31 cellular contexts compared by ENCODE assay signal in the genomic region with DNA sequence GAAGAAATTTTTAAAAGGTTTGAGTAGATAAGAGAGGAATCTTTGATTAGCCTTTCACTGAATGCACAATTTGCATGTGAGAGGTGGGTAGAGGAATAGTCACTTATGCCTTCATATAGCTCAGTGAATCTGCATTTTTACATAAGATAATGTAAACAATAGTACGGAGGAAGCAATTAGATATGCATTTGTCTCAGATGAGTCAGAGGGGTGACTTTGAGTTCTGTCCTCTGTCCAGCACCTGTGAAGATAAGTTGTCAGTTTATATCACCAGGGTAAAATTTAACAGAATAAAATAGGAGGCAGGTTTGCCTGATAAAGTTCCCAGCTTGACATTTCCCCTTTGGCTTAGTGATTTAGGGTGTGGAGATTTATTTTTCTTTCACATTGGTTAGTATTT.
DNase-seq lines count a peak whose midpoint lies in the region; ATAC-seq and TF ChIP-seq lines count a peak whose summit lies in the region.
"Had no signal": no experiment of that assay in that cellular context is flagged by ENCODE, and none has a peak within 500 bp of the region (broad histone marks: within the 10 kb centered on the region; RNA-seq: fewer than 3 reads in every experiment).

No MANE protein-coding gene starts in this region.

- WGBS in mesendoderm (ENCODE audit: extremely low coverage, insufficient coverage, low lambda C conversion rate) = no CpG with 5 or more reads among the region's 1 CpG

- H3K23ac ChIP-seq in mesendoderm (ENCODE audit: low read length) = no peak overlapping the region

- peaks cover 19% of the 10 kb centered on the region for H3K4me1 Mint-ChIP-seq in GM23338
- H3K4me1 Mint-ChIP-seq in type B pancreatic cell (ENCODE audit: unreplicated experiment) = no peaks in the 10 kb centered on the region
- H3K4me1 Mint-ChIP-seq: activated CD4-positive, alpha-beta T cell treated with anti-CD3 and anti-CD28 coated beads for 36 hours; activated naive CD4-positive, alpha-beta T cell treated with anti-CD3 and anti-CD28 coated beads, Interleukin-2, amount 10 ng/mL, durations not matched to agents 7 days and 5 days; activated T-helper 17 cell treated with anti-CD3 and anti-CD28 coated beads, Interleukin-2, amount 50 U/mL, for 72 hours; naive thymus-derived CD8-positive, alpha-beta T cell had no signal

- H3K4me3 Mint-ChIP-seq in GM23338 (no peak overlapping the region), type B pancreatic cell (no peak overlapping the region)
- H3K4me3 Mint-ChIP-seq: activated CD4-positive, alpha-beta T cell treated with anti-CD3 and anti-CD28 coated beads for 36 hours; activated CD8-positive, alpha-beta T cell treated with anti-CD3 and anti-CD28 coated beads, Interleukin-2, amount 10 ng/mL, durations not matched to agents 7 days and 5 days; activated naive CD4-positive, alpha-beta T cell treated with anti-CD3 and anti-CD28 coated beads, Interleukin-2, amount 10 ng/mL, durations not matched to agents 7 days and 5 days; activated T-helper 17 cell treated with anti-CD3 and anti-CD28 coated beads, Interleukin-2, amount 50 U/mL, for 72 hours; CD8-positive, alpha-beta T cell; mesothelial cell of epicardium; naive thymus-derived CD8-positive, alpha-beta T cell had no signal

- H4K20me1 ChIP-seq in GM23338 (replicated peaks; ENCODE audit: insufficient read depth) = no peaks in the 10 kb centered on the region

- peaks cover 16% of the 10 kb centered on the region; the same call in 1 of the 2 replicates for H3K4me1 ChIP-seq in GM23338 (ENCODE audit: insufficient read depth)
- peaks cover 4% of the 10 kb centered on the region for H3K4me1 ChIP-seq in mesendoderm (ENCODE audit: control insufficient read depth, low read depth, low read length)
- H3K4me1 ChIP-seq: gastrocnemius medialis, prostate gland had no signal

- H2AK5ac ChIP-seq in mesendoderm (ENCODE audit: low read length) = no peak overlapping the region

- H3K9me3 Mint-ChIP-seq in GM23338 (no peaks in the 10 kb centered on the region), type B pancreatic cell (no peaks in the 10 kb centered on the region)
- H3K9me3 Mint-ChIP-seq: CD8-positive, alpha-beta T cell had no signal

- H3K36me3 Mint-ChIP-seq in GM23338 (ENCODE audit: low read depth) (0 out of 3 replicates have a peak, but pooled peaks cover 9% of the 10 kb centered on the region), type B pancreatic cell (no peaks in the 10 kb centered on the region)
- H3K36me3 Mint-ChIP-seq: activated naive CD4-positive, alpha-beta T cell treated with anti-CD3 and anti-CD28 coated beads, Interleukin-2, amount 10 ng/mL, durations not matched to agents 7 days and 5 days; CD8-positive, alpha-beta T cell; mesothelial cell of epicardium; naive thymus-derived CD8-positive, alpha-beta T cell had no signal

- H3K18ac ChIP-seq in mesendoderm (ENCODE audit: low read length) = no peak overlapping the region

- H2AFZ ChIP-seq in GM23338 = no peak overlapping the region

- H3K27me3 ChIP-seq in GM23338 (ENCODE audit: insufficient read depth) (no peaks in the 10 kb centered on the region), mesendoderm (ENCODE audit: insufficient read depth, low read length, poor library complexity) (no peaks in the 10 kb centered on the region)
- H3K27me3 ChIP-seq: BE2C, gastrocnemius medialis had no signal

- no peak overlapping the region for H2BK120ac ChIP-seq in mesendoderm (ENCODE audit: low read depth, low read length)

- DNase-seq in GM23338 (ENCODE audit: low spot score) = no peak
- DNase-seq in NCI-H69 (lab: John Stamatoyannopoulos, UW) = peak; percentile 9
- DNase-seq in astrocyte of the spinal cord (ENCODE audit: low read depth, low spot score) = peak; percentile 10
- peak; percentile 75 for DNase-seq in mesendoderm
- no peak for DNase-seq in NCI-H2196 treated with DMSO at 0.1 percent for 48 hours (lab: John Stamatoyannopoulos, UW; ENCODE audit: unreplicated experiment)
- DNase-seq in cerebellar cortex (ENCODE audit: low spot score) = no peak
- no peak for DNase-seq in type B pancreatic cell (ENCODE audit: extremely low spot score, unreplicated experiment)
- DNase-seq in stimulated activated naive CD4-positive, alpha-beta T cell treated with Interleukin-2 at 50 U/mL for 16 hours (lab: John Stamatoyannopoulos, UW) = no peak
- DNase-seq: activated CD4-positive, alpha-beta T cell treated with anti-CD3 and anti-CD28 coated beads for 36 hours; activated CD8-positive, alpha-beta T cell treated with anti-CD3 and anti-CD28 coated beads, Interleukin-2, amount 10 ng/mL, durations not matched to agents 7 days and 5 days; activated naive CD4-positive, alpha-beta T cell treated with anti-CD3 and anti-CD28 coated beads, Interleukin-2, amount 10 ng/mL, durations not matched to agents 7 days and 5 days; BE2C; CD8-positive, alpha-beta T cell; DMS 273 treated with DMSO at 0.1 percent for 48 hours; gastrocnemius medialis; hippocampal formation; KBM-7; MM.1S; naive thymus-derived CD8-positive, alpha-beta T cell; NCI-H1105 treated with DMSO at 0.1 percent for 48 hours; NCI-H2029; NCI-H526; SHP77; stimulated activated CD4-positive, alpha-beta T cell treated with anti-CD3 and anti-CD28 coated beads, Interleukin-4, amount 100 ng/mL, for 4 hours; trophoblast cell had no signal

- no peak overlapping the region for H2BK15ac ChIP-seq in mesendoderm (replicated peaks; ENCODE audit: low read depth)

- 0 out of 2 replicates have a peak, but pooled peaks cover 4% of the 10 kb centered on the region for H3K9me2 ChIP-seq in GM23338 (ENCODE audit: insufficient read depth)

- no peak overlapping the region for H3K9ac ChIP-seq in mesendoderm (ENCODE audit: low read length)

- H3K4ac ChIP-seq in mesendoderm (ENCODE audit: low read depth, low read length) = no peak overlapping the region

- H4K8ac ChIP-seq in mesendoderm (ENCODE audit: low read depth, low read length) = no peak overlapping the region

- no peak overlapping the region for H2BK5ac ChIP-seq in mesendoderm (ENCODE audit: low read length)

- H3K27me3 Mint-ChIP-seq in GM23338 (ENCODE audit: insufficient read depth, low read depth, poor library complexity) (no peaks in the 10 kb centered on the region), type B pancreatic cell (no peaks in the 10 kb centered on the region)
- H3K27me3 Mint-ChIP-seq: activated CD4-positive, alpha-beta T cell treated with anti-CD3 and anti-CD28 coated beads for 36 hours; activated naive CD4-positive, alpha-beta T cell treated with anti-CD3 and anti-CD28 coated beads, Interleukin-2, amount 10 ng/mL, durations not matched to agents 7 days and 5 days; activated T-helper 17 cell treated with anti-CD3 and anti-CD28 coated beads, Interleukin-2, amount 50 U/mL, for 72 hours; naive thymus-derived CD8-positive, alpha-beta T cell had no signal

- ATAC-seq in GM23338 = no peak
- ATAC-seq: activated CD4-positive, alpha-beta T cell treated with anti-CD3 and anti-CD28 coated beads for 36 hours; activated CD8-positive, alpha-beta T cell treated with anti-CD3 and anti-CD28 coated beads, Interleukin-2, amount 10 ng/mL, durations not matched to agents 7 days and 5 days; activated T-helper 17 cell treated with anti-CD3 and anti-CD28 coated beads, Interleukin-2, amount 50 U/mL, for 72 hours; CD8-positive, alpha-beta T cell; gastrocnemius medialis; left lobe of liver; naive thymus-derived CD8-positive, alpha-beta T cell; Panc1; sciatic nerve had no signal

- H3K79me1 ChIP-seq in mesendoderm (ENCODE audit: low read length) = no peaks in the 10 kb centered on the region

- no peaks in the 10 kb centered on the region for H3K79me2 ChIP-seq in GM23338 (replicated peaks; ENCODE audit: insufficient read depth)
- no peaks in the 10 kb centered on the region for H3K79me2 ChIP-seq in mesendoderm (ENCODE audit: control insufficient read depth, insufficient read depth, low read length)

- in situ Hi-C loops in astrocyte of the spinal cord (cut with HindIII; ENCODE audit: low sequenced_read_pairs) = no loop called here

- no peak overlapping the region for H3K4me3 ChIP-seq in GM23338
- no peak overlapping the region for H3K4me3 ChIP-seq in astrocyte of the spinal cord (ENCODE audit: low read depth, low read length)
- H3K4me3 ChIP-seq in mesendoderm (ENCODE audit: low read length) = no peak overlapping the region
- H3K4me3 ChIP-seq: gastrocnemius medialis, prostate gland had no signal

- no peak overlapping the region for H4K5ac ChIP-seq in mesendoderm (ENCODE audit: low read length)

- TF ChIP-seq CTCF in GM23338 (conservative IDR thresholded peaks at IDR 0.05; ENCODE audit: low read depth in 2 of 2) = no peak
- no peak for TF ChIP-seq CTCF in astrocyte of the spinal cord (IDR thresholded peaks at IDR 0.05; ENCODE audit: low read depth, low read length)
- TF ChIP-seq CTCF in type B pancreatic cell (conservative IDR thresholded peaks at IDR 0.05) = no peak

- no peaks in the 10 kb centered on the region for H3K36me3 ChIP-seq in GM23338 (ENCODE audit: insufficient read depth)
- no peaks in the 10 kb centered on the region for H3K36me3 ChIP-seq in mesendoderm (ENCODE audit: control insufficient read depth, insufficient read depth, low read length)
- H3K36me3 ChIP-seq: BE2C, gastrocnemius medialis, prostate gland had no signal

- no peaks in the 10 kb centered on the region for H3F3A ChIP-seq in GM23338 (replicated peaks; ENCODE audit: low read depth)

- H3K27ac ChIP-seq in GM23338 (ENCODE audit: low read depth) (no peak overlapping the region), mesendoderm (ENCODE audit: low read depth, low read length) (no peak overlapping the region)
- H3K27ac ChIP-seq: gastrocnemius medialis, prostate gland had no signal

- peak overlapping the region; percentile 0; the same call in 1 of the 2 replicates for H3K4me2 ChIP-seq in GM23338
- no peak overlapping the region for H3K4me2 ChIP-seq in mesendoderm (ENCODE audit: low read length)

- no peak overlapping the region for H3K56ac ChIP-seq in mesendoderm (ENCODE audit: low read length)

- H3K27ac Mint-ChIP-seq in GM23338 (peak overlapping the region; percentile 39; the same call in 1 of the 2 replicates), type B pancreatic cell (no peak overlapping the region)
- H3K27ac Mint-ChIP-seq: activated CD4-positive, alpha-beta T cell treated with anti-CD3 and anti-CD28 coated beads for 36 hours; activated CD8-positive, alpha-beta T cell treated with anti-CD3 and anti-CD28 coated beads, Interleukin-2, amount 10 ng/mL, durations not matched to agents 7 days and 5 days; activated naive CD4-positive, alpha-beta T cell treated with anti-CD3 and anti-CD28 coated beads, Interleukin-2, amount 10 ng/mL, durations not matched to agents 7 days and 5 days; activated T-helper 17 cell treated with anti-CD3 and anti-CD28 coated beads, Interleukin-2, amount 50 U/mL, for 72 hours; CD8-positive, alpha-beta T cell; mesothelial cell of epicardium; naive thymus-derived CD8-positive, alpha-beta T cell had no signal

TF ChIP-seq in GM23338, 12 proteins besides CTCF, POLR2A, EP300 and RAD21 (continues in another document):
- TF ChIP-seq ZNF331 (CRISPR knock-in tag; IDR thresholded peaks at IDR 0.05; ENCODE audit: low read depth) (no peak), POLR2AphosphoS5 (IDR thresholded peaks at IDR 0.05; ENCODE audit: low read depth) (no peak), STAT1 (IDR thresholded peaks at IDR 0.05; ENCODE audit: unreplicated experiment) (no peak), EZH2phosphoT487 (IDR thresholded peaks at IDR 0.05; ENCODE audit: unreplicated experiment) (no peak), NANOG (IDR thresholded peaks at IDR 0.05; ENCODE audit: borderline replicate concordance) (no peak)

Comparison
In these comparisons a context has a peak if more than half of its experiments do, and no peak if none do; other contexts are left out.
1. DNase-seq: peak in NCI-H69 (single experiment), astrocyte of the spinal cord (single experiment) and mesendoderm (single experiment); none in GM23338 (single experiment), NCI-H2196 treated with DMSO at 0.1 percent for 48 hours (single experiment), cerebellar cortex (single experiment), type B pancreatic cell (single experiment) and stimulated activated naive CD4-positive, alpha-beta T cell treated with Interleukin-2 at 50 U/mL for 16 hours (single experiment).